1 cellular context compared by ENCODE assay signal in genomic region chr3:32841341-32841740, GRCh38.
A peak's percentile ranks its signal among the peaks of the same experiment; 100 is the strongest.
TF ChIP-seq lines count a peak whose summit lies in the region.

No MANE protein-coding gene starts in this region.

TF ChIP-seq in HepG2, 621 proteins besides CTCF, POLR2A, EP300 and RAD21:
- TF ChIP-seq BCL6 (CRISPR knock-in tag; IDR thresholded peaks at IDR 0.05) = 0 out of 2 replicates have a peak, but pooled peaks have one; percentile 2
- TF ChIP-seq ZNF569 (CRISPR knock-in tag; IDR thresholded peaks at IDR 0.05; ENCODE audit: borderline replicate concordance) = no peak
- peak; percentile 30; the same call in 1 of the 2 replicates for TF ChIP-seq GATAD2A (CRISPR knock-in tag; IDR thresholded peaks at IDR 0.05)
- TF ChIP-seq CEBPG (CRISPR knock-in tag; IDR thresholded peaks at IDR 0.05) = peak; percentile 36; the same call in 1 of the 2 replicates
- TF ChIP-seq FOSL1 (CRISPR knock-in tag; IDR thresholded peaks at IDR 0.05; ENCODE audit: borderline replicate concordance) = no peak
- no peak for TF ChIP-seq EHMT2 (IDR thresholded peaks at IDR 0.05; ENCODE audit: borderline replicate concordance, low read depth, low read length)
- TF ChIP-seq TEF (CRISPR knock-in tag; IDR thresholded peaks at IDR 0.05) = no peak
- TF ChIP-seq MED8 (CRISPR knock-in tag; IDR thresholded peaks at IDR 0.05; ENCODE audit: insufficient replicate concordance) = no peak
- no peak for TF ChIP-seq PAF1 (CRISPR knock-in tag; IDR thresholded peaks at IDR 0.05)
- TF ChIP-seq HOXA3 (CRISPR knock-in tag; IDR thresholded peaks at IDR 0.05) = peak; percentile 29; the same call in 1 of the 2 replicates
- 0 out of 2 replicates have a peak, but pooled peaks have one; percentile 24 for TF ChIP-seq ZNF878 (CRISPR knock-in tag; IDR thresholded peaks at IDR 0.05)
